In genomic region chr10:54843085-54843646, GRCh38 we compare ENCODE assay signal across 21 cellular contexts. TPM values are rescaled to one million over a fixed set of nuclear protein-coding genes. Genes with fewer than 3 reads are reported as not detected.
"Had no signal": no experiment of that assay in that cellular context is flagged by ENCODE, and none has a peak within 500 bp of the region (broad histone marks: within the 10 kb centered on the region; RNA-seq: fewer than 3 reads in every experiment).

No MANE protein-coding gene starts in this region.

- DNase-seq: activated CD4-positive, alpha-beta T cell treated with anti-CD3 and anti-CD28 coated beads for 36 hours; activated CD4-positive, alpha-beta T cell treated with anti-CD3 and anti-CD28 coated beads, Interleukin-2, amount 50 U/mL, for 48 hours; activated gamma-delta T cell treated with Interleukin-2 at 50 U/mL for 16 hours; activated T-cell treated with anti-CD3 and anti-CD28 coated beads for 4 hours; adrenal gland; effector memory CD4-positive, alpha-beta T cell; esophagus squamous epithelium; hippocampal formation; left lung; sigmoid colon; spleen; stimulated activated naive B cell treated with anti-CD40 and anti-IgM and Interleukin-4, amounts not matched to agents 10 μg/mL and 1 μg/mL and 100 μg/mL, for 72 hours; T-cell had no signal

- H3K36me3 Mint-ChIP-seq: activated naive CD4-positive, alpha-beta T cell treated with anti-CD3 and anti-CD28 coated beads, Interleukin-2, amount 50 U/mL, for 72 hours; stimulated activated naive B cell treated with anti-CD40 and anti-IgM and Interleukin-4, amounts not matched to agents 10 μg/mL and 1 μg/mL and 100 μg/mL, for 72 hours; T-cell had no signal

- H3K27ac ChIP-seq: adrenal gland, esophagus squamous epithelium, left lung, sigmoid colon had no signal

- H3K27me3 ChIP-seq: adrenal gland, esophagus squamous epithelium, left lung, sigmoid colon, spleen had no signal

- H3K9me3 ChIP-seq: adrenal gland, esophagus squamous epithelium, left lung, sigmoid colon had no signal

- H3K27me3 Mint-ChIP-seq: activated CD4-positive, alpha-beta T cell treated with anti-CD3 and anti-CD28 coated beads for 36 hours; dendritic cell treated with granulocyte-macrophage colony-stimulating factor and Interleukin-4, amounts not matched to agents 40 ng/mL and 50 ng/mL, for 4 days; progenitor cell of endocrine pancreas; stimulated activated naive B cell treated with anti-CD40 and anti-IgM and Interleukin-4, amounts not matched to agents 10 μg/mL and 1 μg/mL and 100 μg/mL, for 72 hours; T-cell had no signal

- H3K9me3 Mint-ChIP-seq: dendritic cell treated with granulocyte-macrophage colony-stimulating factor and Interleukin-4, amounts not matched to agents 40 ng/mL and 50 ng/mL, for 4 days had no signal

- H3K4me3 Mint-ChIP-seq: activated CD4-positive, alpha-beta T cell treated with anti-CD3 and anti-CD28 coated beads for 36 hours; activated T-helper 1 cell treated with anti-CD3 and anti-CD28 coated beads, Interleukin-12 subunit alpha, Interleukin-12 subunit beta, Interleukin-2, Interleukin-4 antibody, amounts not matched to agents 30 ng/mL and 10 ng/mL and 1 ng/mL, durations not matched to agents 14 hours and 24 hours and 36 hours; dendritic cell treated with granulocyte-macrophage colony-stimulating factor and Interleukin-4, amounts not matched to agents 40 ng/mL and 50 ng/mL, for 4 days; stimulated activated naive B cell treated with anti-CD40 and anti-IgM and Interleukin-4, amounts not matched to agents 10 μg/mL and 1 μg/mL and 100 μg/mL, for 72 hours; T-cell; WTC11 had no signal

- ATAC-seq: activated CD4-positive, alpha-beta T cell treated with anti-CD3 and anti-CD28 coated beads for 36 hours; activated naive CD4-positive, alpha-beta T cell treated with anti-CD3 and anti-CD28 coated beads, Interleukin-2, amount 50 U/mL, for 72 hours; left lung; stimulated activated naive B cell treated with anti-CD40 and anti-IgM and Interleukin-4, amounts not matched to agents 10 μg/mL and 1 μg/mL and 100 μg/mL, for 72 hours; T-cell; WTC11 had no signal

- H3K36me3 ChIP-seq: adrenal gland, esophagus squamous epithelium, left lung, sigmoid colon, spleen had no signal

- H3K4me1 ChIP-seq: adrenal gland, esophagus squamous epithelium, left lung, sigmoid colon, spleen had no signal

- H3K4me3 ChIP-seq: adrenal gland, esophagus squamous epithelium, left lung, sigmoid colon, spleen had no signal

- H3K27ac Mint-ChIP-seq: activated CD4-positive, alpha-beta T cell treated with anti-CD3 and anti-CD28 coated beads for 36 hours; activated naive CD4-positive, alpha-beta T cell treated with anti-CD3 and anti-CD28 coated beads, Interleukin-2, amount 50 U/mL, for 72 hours; activated T-helper 1 cell treated with anti-CD3 and anti-CD28 coated beads, Interleukin-12 subunit alpha, Interleukin-12 subunit beta, Interleukin-2, Interleukin-4 antibody, amounts not matched to agents 30 ng/mL and 10 ng/mL and 1 ng/mL, durations not matched to agents 14 hours and 24 hours and 36 hours; dendritic cell treated with granulocyte-macrophage colony-stimulating factor and Interleukin-4, amounts not matched to agents 40 ng/mL and 50 ng/mL, for 4 days; progenitor cell of endocrine pancreas; stimulated activated naive B cell treated with anti-CD40 and anti-IgM and Interleukin-4, amounts not matched to agents 10 μg/mL and 1 μg/mL and 100 μg/mL, for 72 hours; T-cell; WTC11 had no signal

- H3K4me1 Mint-ChIP-seq: activated CD4-positive, alpha-beta T cell treated with anti-CD3 and anti-CD28 coated beads for 36 hours; stimulated activated naive B cell treated with anti-CD40 and anti-IgM and Interleukin-4, amounts not matched to agents 10 μg/mL and 1 μg/mL and 100 μg/mL, for 72 hours; T-cell had no signal

RNA-seq across cellular contexts. Expression of gene PCDH15, which starts 42.1 kb away (rescaled TPM):
- total RNA-seq: activated CD4-positive, alpha-beta T cell treated with anti-CD3 and anti-CD28 coated beads for 36 hours; activated naive CD4-positive, alpha-beta T cell treated with anti-CD3 and anti-CD28 coated beads, Interleukin-2, amount 50 U/mL, for 72 hours; activated T-helper 1 cell treated with anti-CD3 and anti-CD28 coated beads, Interleukin-12 subunit alpha, Interleukin-12 subunit beta, Interleukin-2, Interleukin-4 antibody, amounts not matched to agents 30 ng/mL and 10 ng/mL and 1 ng/mL, durations not matched to agents 14 hours and 24 hours and 36 hours; astrocyte; chondrocyte; esophagus squamous epithelium; glomerular endothelial cell; T-cell had no signal
